In the genomic region with DNA sequence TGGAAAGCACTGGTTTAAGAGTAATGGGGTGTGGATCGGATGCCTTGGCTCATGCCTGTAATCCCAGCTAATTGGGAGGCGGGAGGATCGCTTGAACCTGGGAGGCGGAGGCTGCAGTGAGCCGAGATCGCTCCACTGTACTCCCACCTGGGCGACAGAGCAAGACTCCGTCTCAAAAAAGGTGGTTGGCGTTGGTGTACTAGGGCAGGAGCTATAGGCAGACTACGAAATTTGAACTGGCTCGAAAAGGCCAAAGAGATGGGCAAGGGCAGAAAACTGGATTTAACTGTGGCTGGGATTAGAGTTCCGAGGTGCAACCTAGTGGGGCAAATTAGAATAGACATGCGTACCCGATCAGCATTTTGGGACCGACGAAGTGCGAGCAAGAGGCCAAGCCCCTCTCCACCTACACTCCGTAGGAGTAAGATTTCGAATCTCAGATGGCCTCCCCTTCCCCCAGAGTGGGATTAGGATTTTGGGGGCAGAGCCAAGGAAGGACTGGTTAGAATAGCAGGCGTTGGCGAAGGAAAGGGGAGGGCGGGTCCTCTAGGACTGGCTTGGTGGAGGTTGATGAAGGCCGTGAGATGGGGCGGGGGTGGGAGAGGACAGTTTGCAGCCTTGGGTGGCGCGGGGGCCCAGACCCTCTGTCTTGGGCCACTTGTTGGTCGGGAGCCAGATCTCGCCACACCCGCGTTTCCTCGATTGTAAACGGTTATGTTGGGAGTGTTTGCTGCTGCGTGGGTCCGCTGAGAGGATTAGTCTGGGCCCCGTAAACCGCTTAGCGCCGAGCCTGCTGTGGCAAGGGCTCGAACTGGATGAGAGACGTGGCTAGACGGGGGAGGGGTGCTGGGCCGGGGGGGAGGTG, we compare ENCODE assay signal across 1 cellular context.
TF ChIP-seq lines count a peak whose summit lies in the region.

No MANE protein-coding gene starts in this region.

TF ChIP-seq in K562, 482 proteins besides CTCF, POLR2A, EP300 and RAD21 (continued from another document):
- TF ChIP-seq, protein P1, sequence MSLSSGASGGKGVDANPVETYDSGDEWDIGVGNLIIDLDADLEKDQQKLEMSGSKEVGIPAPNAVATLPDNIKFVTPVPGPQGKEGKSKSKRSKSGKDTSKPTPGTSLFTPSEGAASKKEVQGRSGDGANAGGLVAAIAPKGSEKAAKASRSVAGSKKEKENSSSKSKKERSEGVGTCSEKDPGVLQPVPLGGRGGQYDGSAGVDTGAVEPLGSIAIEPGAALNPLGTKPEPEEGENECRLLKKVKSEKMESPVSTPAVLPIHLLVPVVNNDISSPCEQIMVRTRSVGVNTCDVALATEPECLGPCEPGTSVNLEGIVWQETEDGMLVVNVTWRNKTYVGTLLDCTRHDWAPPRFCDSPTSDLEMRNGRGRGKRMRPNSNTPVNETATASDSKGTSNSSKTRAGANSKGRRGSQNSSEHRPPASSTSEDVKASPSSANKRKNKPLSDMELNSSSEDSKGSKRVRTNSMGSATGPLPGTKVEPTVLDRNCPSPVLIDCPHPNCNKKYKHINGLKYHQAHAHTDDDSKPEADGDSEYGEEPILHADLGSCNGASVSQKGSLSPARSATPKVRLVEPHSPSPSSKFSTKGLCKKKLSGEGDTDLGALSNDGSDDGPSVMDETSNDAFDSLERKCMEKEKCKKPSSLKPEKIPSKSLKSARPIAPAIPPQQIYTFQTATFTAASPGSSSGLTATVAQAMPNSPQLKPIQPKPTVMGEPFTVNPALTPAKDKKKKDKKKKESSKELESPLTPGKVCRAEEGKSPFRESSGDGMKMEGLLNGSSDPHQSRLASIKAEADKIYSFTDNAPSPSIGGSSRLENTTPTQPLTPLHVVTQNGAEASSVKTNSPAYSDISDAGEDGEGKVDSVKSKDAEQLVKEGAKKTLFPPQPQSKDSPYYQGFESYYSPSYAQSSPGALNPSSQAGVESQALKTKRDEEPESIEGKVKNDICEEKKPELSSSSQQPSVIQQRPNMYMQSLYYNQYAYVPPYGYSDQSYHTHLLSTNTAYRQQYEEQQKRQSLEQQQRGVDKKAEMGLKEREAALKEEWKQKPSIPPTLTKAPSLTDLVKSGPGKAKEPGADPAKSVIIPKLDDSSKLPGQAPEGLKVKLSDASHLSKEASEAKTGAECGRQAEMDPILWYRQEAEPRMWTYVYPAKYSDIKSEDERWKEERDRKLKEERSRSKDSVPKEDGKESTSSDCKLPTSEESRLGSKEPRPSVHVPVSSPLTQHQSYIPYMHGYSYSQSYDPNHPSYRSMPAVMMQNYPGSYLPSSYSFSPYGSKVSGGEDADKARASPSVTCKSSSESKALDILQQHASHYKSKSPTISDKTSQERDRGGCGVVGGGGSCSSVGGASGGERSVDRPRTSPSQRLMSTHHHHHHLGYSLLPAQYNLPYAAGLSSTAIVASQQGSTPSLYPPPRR (CRISPR knock-in tag; IDR thresholded peaks at IDR 0.05; ENCODE audit: borderline replicate concordance): peak; percentile 27; the same call in 1 of the 2 replicates
- TF ChIP-seq RFX5 (IDR thresholded peaks at IDR 0.05; ENCODE audit: low read depth, low read length) (no peak), MYNN (IDR thresholded peaks at IDR 0.05) (peak; percentile 13; the same call in 1 of the 2 replicates), MYNN (CRISPR knock-in tag; IDR thresholded peaks at IDR 0.05) (no peak), U2AF2 (optimal IDR thresholded peaks at IDR 0.05; ENCODE audit: low read depth, low read length) (no peak), FUS (optimal IDR thresholded peaks at IDR 0.05; ENCODE audit: low read depth, low read length) (no peak), HNRNPL (IDR thresholded peaks at IDR 0.05; ENCODE audit: low read depth, low read length) (no peak)
- TF ChIP-seq, protein P2, sequence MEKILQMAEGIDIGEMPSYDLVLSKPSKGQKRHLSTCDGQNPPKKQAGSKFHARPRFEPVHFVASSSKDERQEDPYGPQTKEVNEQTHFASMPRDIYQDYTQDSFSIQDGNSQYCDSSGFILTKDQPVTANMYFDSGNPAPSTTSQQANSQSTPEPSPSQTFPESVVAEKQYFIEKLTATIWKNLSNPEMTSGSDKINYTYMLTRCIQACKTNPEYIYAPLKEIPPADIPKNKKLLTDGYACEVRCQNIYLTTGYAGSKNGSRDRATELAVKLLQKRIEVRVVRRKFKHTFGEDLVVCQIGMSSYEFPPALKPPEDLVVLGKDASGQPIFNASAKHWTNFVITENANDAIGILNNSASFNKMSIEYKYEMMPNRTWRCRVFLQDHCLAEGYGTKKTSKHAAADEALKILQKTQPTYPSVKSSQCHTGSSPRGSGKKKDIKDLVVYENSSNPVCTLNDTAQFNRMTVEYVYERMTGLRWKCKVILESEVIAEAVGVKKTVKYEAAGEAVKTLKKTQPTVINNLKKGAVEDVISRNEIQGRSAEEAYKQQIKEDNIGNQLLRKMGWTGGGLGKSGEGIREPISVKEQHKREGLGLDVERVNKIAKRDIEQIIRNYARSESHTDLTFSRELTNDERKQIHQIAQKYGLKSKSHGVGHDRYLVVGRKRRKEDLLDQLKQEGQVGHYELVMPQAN (IDR thresholded peaks at IDR 0.05; ENCODE audit: borderline replicate concordance): peak; percentile 22; the same call in 1 of the 2 replicates
